1 cellular context compared by ENCODE assay signal in genomic region chr10:118798186-118798811, GRCh38.
TF ChIP-seq lines count a peak whose summit lies in the region.

No MANE protein-coding gene starts in this region.

TF ChIP-seq in SK-N-SH, 30 proteins besides CTCF, POLR2A, EP300 and RAD21:
- TF ChIP-seq TAF1 (IDR thresholded peaks at IDR 0.05; ENCODE audit: borderline replicate concordance, low read depth, low read length) = no peak
- no peak for TF ChIP-seq TEAD4 (IDR thresholded peaks at IDR 0.05; ENCODE audit: borderline replicate concordance, insufficient read depth)
- TF ChIP-seq YY1 (IDR thresholded peaks at IDR 0.05; ENCODE audit: low read depth) = no peak
- no peak for TF ChIP-seq REST (IDR thresholded peaks at IDR 0.05; ENCODE audit: low read depth, low read length)
- TF ChIP-seq RCOR1 (IDR thresholded peaks at IDR 0.05; ENCODE audit: low read length) = no peak
- TF ChIP-seq MXI1 (IDR thresholded peaks at IDR 0.05; ENCODE audit: low read depth, low read length) = no peak
- no peak for TF ChIP-seq CHD2 (IDR thresholded peaks at IDR 0.05; ENCODE audit: low read length, partially characterized antibody)
- no peak for TF ChIP-seq TCF12 (IDR thresholded peaks at IDR 0.05)
- TF ChIP-seq GATA2 (CRISPR knock-in tag; IDR thresholded peaks at IDR 0.05) = no peak
- no peak for TF ChIP-seq FOXM1 (IDR thresholded peaks at IDR 0.05; ENCODE audit: low read depth)
- no peak for TF ChIP-seq GABPA (IDR thresholded peaks at IDR 0.05; ENCODE audit: low read depth)
- no peak for TF ChIP-seq NRF1 (IDR thresholded peaks at IDR 0.05; ENCODE audit: low read depth, low read length)
- TF ChIP-seq NFIC (IDR thresholded peaks at IDR 0.05; ENCODE audit: borderline replicate concordance) = no peak
- no peak for TF ChIP-seq ELF1 (IDR thresholded peaks at IDR 0.05)
- TF ChIP-seq IRF3 (IDR thresholded peaks at IDR 0.05; ENCODE audit: low read depth, low read length) = no peak
- no peak for TF ChIP-seq ZBTB33 (IDR thresholded peaks at IDR 0.05; ENCODE audit: borderline replicate concordance, low read depth)
- TF ChIP-seq FOSL2 (IDR thresholded peaks at IDR 0.05; ENCODE audit: borderline replicate concordance, low read depth) = no peak
- TF ChIP-seq POLR2AphosphoS5 (IDR thresholded peaks at IDR 0.05; ENCODE audit: low read depth, low read length) = no peak
- TF ChIP-seq USF2 (IDR thresholded peaks at IDR 0.05; ENCODE audit: borderline replicate concordance, low read depth, low read length) = no peak
- no peak for TF ChIP-seq RXRA (IDR thresholded peaks at IDR 0.05; ENCODE audit: borderline replicate concordance, low read depth)
